ENCODE assay signal across 25 cellular contexts in genomic region chr21:40660461-40660860, GRCh38.
"Had no signal": no experiment of that assay in that cellular context is flagged by ENCODE, and none has a peak within 500 bp of the region (broad histone marks: within the 10 kb centered on the region; RNA-seq: fewer than 3 reads in every experiment).

No MANE protein-coding gene starts in this region.

- H3K4me1 ChIP-seq: esophagus squamous epithelium, tibial nerve, vagina had no signal

- DNase-seq: dermis blood vessel endothelial cell; effector memory CD4-positive, alpha-beta T cell; erythroblast; esophagus squamous epithelium; foreskin melanocyte; hypothalamus; immature natural killer cell; islet precursor cell; kidney glomerular epithelial cell; left colon; midbrain; naive thymus-derived CD4-positive, alpha-beta T cell; nucleus accumbens; posterior cingulate gyrus; retina; right lobe of liver; small intestine; stimulated activated CD4-positive, alpha-beta T cell treated with anti-CD3 and anti-CD28 coated beads, Interleukin-15, amount 100 ng/mL, for 24 hours; stimulated activated CD4-positive, alpha-beta T cell treated with anti-CD3 and anti-CD28 coated beads, Interleukin-2, amount 100 ng/mL, for 48 hours; stimulated activated naive B cell treated with anti-CD40 and anti-IgM and Interleukin-4, amounts not matched to agents 10 μg/mL and 1 μg/mL and 100 μg/mL, for 72 hours had no signal

- ATAC-seq: left colon; naive thymus-derived CD4-positive, alpha-beta T cell; right lobe of liver; stimulated activated naive B cell treated with anti-CD40 and anti-IgM and Interleukin-4, amounts not matched to agents 10 μg/mL and 1 μg/mL and 100 μg/mL, for 72 hours had no signal

- H3K36me3 ChIP-seq: esophagus squamous epithelium, right lobe of liver, thoracic aorta, tibial nerve, vagina had no signal

- H3K9me3 ChIP-seq: esophagus squamous epithelium, right lobe of liver, thoracic aorta, tibial nerve, vagina had no signal

- H3K27ac ChIP-seq: coronary artery, esophagus squamous epithelium, right lobe of liver, thoracic aorta, tibial nerve, vagina had no signal

- H3K27me3 ChIP-seq: esophagus squamous epithelium, right lobe of liver, tibial nerve, vagina had no signal

- H3K4me3 ChIP-seq: coronary artery, esophagus squamous epithelium, lung, right lobe of liver, thoracic aorta, tibial nerve, vagina had no signal
